ENCODE assay signal across 8 cellular contexts in the genomic region with DNA sequence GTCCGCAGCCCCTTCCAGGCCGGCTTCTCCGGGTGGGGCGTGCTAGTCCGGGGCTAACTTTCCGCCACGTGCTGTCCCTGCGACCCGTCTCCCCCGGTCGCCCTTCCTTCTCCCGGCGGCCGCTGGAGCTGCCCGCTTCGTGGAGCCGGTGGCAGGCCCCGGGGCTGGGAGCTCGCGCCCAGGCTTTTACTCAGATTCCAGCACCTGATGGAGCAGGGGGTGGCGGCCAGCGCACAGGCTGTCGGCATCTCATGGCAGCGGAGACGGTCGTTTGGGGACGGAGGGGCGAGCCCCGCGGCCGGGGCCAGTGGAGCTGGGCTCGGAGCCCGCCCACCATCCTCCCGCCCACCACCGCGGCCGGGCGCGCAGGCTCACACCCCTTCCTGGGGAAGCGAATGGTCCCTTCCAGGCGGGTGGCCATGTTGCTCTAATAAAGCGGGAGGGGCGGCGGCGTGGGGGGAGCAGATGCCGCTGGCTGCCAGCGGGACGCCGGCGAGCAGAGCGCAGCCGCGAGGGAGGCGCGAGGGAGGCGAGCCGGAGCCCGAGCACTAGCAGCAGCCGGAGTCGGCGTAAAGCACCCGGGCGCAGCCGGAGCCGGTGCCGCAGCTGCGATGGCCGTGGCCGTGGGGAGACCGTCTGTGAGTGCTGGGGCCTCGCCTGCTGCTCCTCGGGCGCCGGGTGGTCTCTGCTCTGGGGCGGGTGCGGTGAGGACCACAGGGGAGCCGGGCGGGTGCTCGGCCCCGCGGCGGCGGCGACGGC. TPM values are rescaled to one million over a fixed set of nuclear protein-coding genes. Genes with fewer than 3 reads are reported as not detected.
DNase-seq lines count a peak whose midpoint lies in the region; ATAC-seq and TF ChIP-seq lines count a peak whose summit lies in the region.

A gene (plus strand): TSS at position 460 of the 759 bp plus-strand sequence. CDS start 152 bp downstream, at position 612.

- no peaks in the 10 kb centered on the region for H4K20me1 ChIP-seq in OCI-LY1 (ENCODE audit: insufficient read depth, low read length)

- peak within 1 kb of the TSS; percentile 99 for H3K4me3 Mint-ChIP-seq in Calu3 (ENCODE audit: low read depth, unreplicated experiment)
- H3K4me3 Mint-ChIP-seq in endothelial cell (ENCODE audit: unreplicated experiment): peak within 1 kb of the TSS; percentile 94

- CTCF ChIA-PET in Calu3 (lab: Charles Lee): no interaction called here

- peak; percentile 64 for ATAC-seq in GM21447 (IDR thresholded peaks at IDR 0.05; ENCODE audit: unreplicated experiment)

- H3K79me2 ChIP-seq in OCI-LY1 (ENCODE audit: insufficient read depth, low read length): no peaks in the 10 kb centered on the region

- H3K36me3 Mint-ChIP-seq in Calu3 (ENCODE audit: insufficient read depth, unreplicated experiment) (peaks cover 36% of the 10 kb centered on the region), endothelial cell (ENCODE audit: low read depth, unreplicated experiment) (peaks cover 12% of the 10 kb centered on the region)

- no peaks in the 10 kb centered on the region for H3K4me1 Mint-ChIP-seq in Calu3 (ENCODE audit: low read depth, unreplicated experiment)
- peaks cover 41% of the 10 kb centered on the region for H3K4me1 Mint-ChIP-seq in endothelial cell (ENCODE audit: unreplicated experiment)

- peaks cover under 1% of the 10 kb centered on the region; the same call in 1 of the 2 replicates for H3K36me3 ChIP-seq in HUES6 (ENCODE audit: control insufficient read depth, insufficient read depth, low read length)
- no peaks in the 10 kb centered on the region for H3K36me3 ChIP-seq in OCI-LY1 (ENCODE audit: insufficient read depth, low read length)

- H3K27ac ChIP-seq in HUES6 (ENCODE audit: low read depth, low read length) (peak within 1 kb of the TSS; percentile 68; the same call in 1 of the 2 replicates), OCI-LY1 (ENCODE audit: low read depth, low read length, poor library complexity, severe bottlenecking) (no peak within 1 kb of the TSS)

- H3K27me3 Mint-ChIP-seq in Calu3 (ENCODE audit: unreplicated experiment): no peaks in the 10 kb centered on the region
- H3K27me3 Mint-ChIP-seq in endothelial cell (ENCODE audit: unreplicated experiment): peaks cover 7% of the 10 kb centered on the region

- H3K27ac Mint-ChIP-seq in Calu3 (ENCODE audit: unreplicated experiment): peak within 1 kb of the TSS; percentile 90
- H3K27ac Mint-ChIP-seq in endothelial cell (ENCODE audit: unreplicated experiment): peak within 1 kb of the TSS; percentile 70

- no peaks in the 10 kb centered on the region for H3F3A ChIP-seq in OCI-LY1 (ENCODE audit: insufficient read depth, low read length)

- TF ChIP-seq CTCF in Calu3 (IDR thresholded peaks at IDR 0.05; ENCODE audit: unreplicated experiment): no peak
- no peak for TF ChIP-seq CTCF in OCI-LY1 (IDR thresholded peaks at IDR 0.05; ENCODE audit: low read length)
- TF ChIP-seq CTCF in endothelial cell (IDR thresholded peaks at IDR 0.05; ENCODE audit: unreplicated experiment): no peak

- DNase-seq in Calu3: peak; percentile 90
- peak; percentile 86 for DNase-seq in activated CD8-positive, alpha-beta memory T cell treated with anti-CD3 and anti-CD28 coated beads, Interleukin-2, amount 50 U/mL, for 48 hours
- DNase-seq in endothelial cell (ENCODE audit: low spot score): peak; percentile 92
- peak; percentile 82 for DNase-seq in middle frontal gyrus (ENCODE audit: extremely low spot score, low spot score)
- peak; percentile 73 to 76 for DNase-seq in stimulated activated CD8-positive, alpha-beta memory T cell treated with anti-CD3 and anti-CD28 coated beads, Interleukin-2, amount 100 ng/mL, for 1 hour (ENCODE audit: low read depth in 2 of 2)

- BruUV-seq in Calu3 (replicated peaks; lab: Mats Ljungman, UMichigan): no TSS peak

- peaks cover 26% of the 10 kb centered on the region for H3K4me1 ChIP-seq in HUES6 (ENCODE audit: control insufficient read depth, insufficient read depth, low read length)
- peaks cover 6% of the 10 kb centered on the region for H3K4me1 ChIP-seq in OCI-LY1 (ENCODE audit: insufficient read depth, low read length, severe bottlenecking)

- H3K27me3 ChIP-seq in HUES6 (ENCODE audit: control insufficient read depth, insufficient read depth, low read length) (peaks cover 11% of the 10 kb centered on the region), OCI-LY1 (ENCODE audit: insufficient read depth, low read length) (no peaks in the 10 kb centered on the region; the same call in 1 of the 2 replicates)

- H3K9me3 Mint-ChIP-seq in Calu3 (ENCODE audit: low read depth, unreplicated experiment): no peaks in the 10 kb centered on the region
- H3K9me3 Mint-ChIP-seq in endothelial cell (ENCODE audit: unreplicated experiment): no peaks in the 10 kb centered on the region

- peak within 1 kb of the TSS; percentile 63 for H3K4me2 ChIP-seq in OCI-LY1 (ENCODE audit: low read length)

- H3K9ac ChIP-seq in HUES6 (ENCODE audit: low read length) (peak within 1 kb of the TSS; percentile 92), OCI-LY1 (ENCODE audit: low read length) (peak within 1 kb of the TSS; percentile 64)

- H3K9me3 ChIP-seq in HUES6 (ENCODE audit: control insufficient read depth, insufficient read depth, low read depth, low read length) (no peaks in the 10 kb centered on the region), OCI-LY1 (ENCODE audit: low read length) (no peaks in the 10 kb centered on the region)

- H3K9me2 ChIP-seq in OCI-LY1 (ENCODE audit: low read depth, low read length): no peaks in the 10 kb centered on the region

- intact Hi-C loops in Calu3 (cut with micrococcal nuclease; ENCODE audit: unreplicated experiment): loop anchor here (5.0 to 10.0 kb wide), 2 partner anchors 52 to 165 kb away; a partner anchor contains a TSS

- peak within 1 kb of the TSS; percentile 91 for H3K4me3 ChIP-seq in HUES6 (ENCODE audit: low read depth, low read length)
- peak within 1 kb of the TSS; percentile 71 for H3K4me3 ChIP-seq in OCI-LY1 (ENCODE audit: low read depth, low read length, poor library complexity, severe bottlenecking)

- no peak within 1 kb of the TSS for H2AFZ ChIP-seq in OCI-LY1 (ENCODE audit: low read length)

RNA-seq across cellular contexts. Expression of the gene that starts here (rescaled TPM):
- total RNA-seq in Calu3 (2022) (50.2 and 56.2 TPM in 2 replicates), endothelial cell (ENCODE audit: unreplicated experiment) (331 TPM)
